ENCODE assay signal across 11 cellular contexts in genomic region chr17:46026045-46026814, GRCh38. TPM values are rescaled to one million over a fixed set of nuclear protein-coding genes. Genes with fewer than 3 reads are reported as not detected.
DNase-seq lines count a peak whose midpoint lies in the region; ATAC-seq, FAIRE-seq and TF ChIP-seq lines count a peak whose summit lies in the region.
"Had no signal": no experiment of that assay in that cellular context is flagged by ENCODE, and none has a peak within 500 bp of the region (broad histone marks: within the 10 kb centered on the region; RNA-seq: fewer than 3 reads in every experiment).

No MANE protein-coding gene starts in this region.

- CTCF ChIA-PET in CD8-positive, alpha-beta memory T cell (lab: Charles Lee): no interaction called here

- no peaks in the 10 kb centered on the region for H3K9me3 Mint-ChIP-seq in CD8-positive, alpha-beta memory T cell
- H3K9me3 Mint-ChIP-seq: T-helper 1 cell treated with Interleukin-12 subunit alpha and Interleukin-12 subunit beta and Interleukin-4 antibody, amounts not matched to agents 30 μg/mL and 1 μg/mL, for 36 hours had no signal

- no peak overlapping the region for H3K27ac ChIP-seq in CD8-positive, alpha-beta memory T cell (ENCODE audit: low read depth, low read length)
- peak overlapping the region; percentile 82 for H3K27ac ChIP-seq in SK-N-MC
- H3K27ac ChIP-seq in heart left ventricle: peak overlapping the region in 5 of 12 donors; percentile 8 to 80 (median 34)
- H3K27ac ChIP-seq in pancreas: peak overlapping the region in 3 of 4 donors; percentile 46 to 77 (median 65)

- H3K9ac ChIP-seq in SK-N-MC (ENCODE audit: insufficient read length): no peak overlapping the region

- H3K4me3 Mint-ChIP-seq in CD8-positive, alpha-beta memory T cell: no peak overlapping the region
- H3K4me3 Mint-ChIP-seq: T-helper 1 cell treated with Interleukin-12 subunit alpha and Interleukin-12 subunit beta and Interleukin-4 antibody, amounts not matched to agents 30 μg/mL and 1 μg/mL, for 36 hours had no signal

- peaks cover 21 to 35% (median 23%) of the 10 kb centered on the region in 3 donors for H3K4me1 Mint-ChIP-seq in CD8-positive, alpha-beta memory T cell

- peak overlapping the region; percentile 6 to 95 (median 57) for H3K27ac Mint-ChIP-seq in CD8-positive, alpha-beta memory T cell
- H3K27ac Mint-ChIP-seq: T-helper 1 cell treated with Interleukin-12 subunit alpha and Interleukin-12 subunit beta and Interleukin-4 antibody, amounts not matched to agents 30 μg/mL and 1 μg/mL, for 36 hours had no signal

- no peak for TF ChIP-seq POLR2A in heart left ventricle (IDR thresholded peaks at IDR 0.05)

- TF ChIP-seq CTCF in heart left ventricle (IDR thresholded peaks at IDR 0.05) (no peak), pancreas (IDR thresholded peaks at IDR 0.05) (no peak)

- ATAC-seq in heart left ventricle (peak in 3 of 4 donors; percentile 31 to 58 (median 31)), pancreas (peak in 2 of 4 donors; percentile 0 to 7), HG03135 (IDR thresholded peaks at IDR 0.05; ENCODE audit: unreplicated experiment) (no peak), GM21576 (IDR thresholded peaks at IDR 0.05; ENCODE audit: unreplicated experiment) (no peak)

- POLR2A ChIA-PET in CD8-positive, alpha-beta memory T cell (lab: Charles Lee): no interaction called here

- no peak overlapping the region for H3K4me3 ChIP-seq in CD8-positive, alpha-beta memory T cell (ENCODE audit: low read length)
- H3K4me3 ChIP-seq in SK-N-MC (no peak overlapping the region), heart left ventricle (no peak overlapping the region), pancreas (no peak overlapping the region)

- H3K36me3 ChIP-seq in CD8-positive, alpha-beta memory T cell (ENCODE audit: insufficient read depth, low read length): peaks cover 25% of the 10 kb centered on the region
- H3K36me3 ChIP-seq in SK-N-MC (ENCODE audit: insufficient read depth, low read length) (peaks cover 31% of the 10 kb centered on the region), heart left ventricle (peaks cover 0 to 69% (median 23%) of the 10 kb centered on the region in 9 donors), pancreas (peaks cover 0 to 2% (median under 1%) of the 10 kb centered on the region in 3 donors)

- H3K27me3 ChIP-seq in CD8-positive, alpha-beta memory T cell (ENCODE audit: insufficient read depth, low read length, poor library complexity, severe bottlenecking): no peaks in the 10 kb centered on the region
- H3K27me3 ChIP-seq in heart left ventricle (no peaks in the 10 kb centered on the region), pancreas (no peaks in the 10 kb centered on the region)

- H3K4me1 ChIP-seq in CD8-positive, alpha-beta memory T cell (ENCODE audit: insufficient read depth, low read length): peaks cover 4% of the 10 kb centered on the region
- H3K4me1 ChIP-seq in heart left ventricle (peaks cover 0 to 39% (median 15%) of the 10 kb centered on the region in 12 donors), pancreas (peaks cover 22 to 60% (median 49%) of the 10 kb centered on the region in 3 donors)

- peaks cover 0 to 45% (median 16%) of the 10 kb centered on the region in 3 donors for H3K36me3 Mint-ChIP-seq in CD8-positive, alpha-beta memory T cell

- H3K27me3 Mint-ChIP-seq in CD8-positive, alpha-beta memory T cell: no peaks in the 10 kb centered on the region

- WGBS in heart left ventricle, 4 donors: 85 to 92% (median 89%) methylated on average over 11 to 16 of the region's 16 CpGs
- WGBS in pancreas, 2 donors: 81 to 84% methylated on average over 16 of the region's 16 CpGs

- FAIRE-seq in pancreas (lab: Jason Lieb, UNC) (no peak), GM19239 (lab: Jason Lieb, UNC) (no peak)

- intact Hi-C loops in heart left ventricle (cut with DNase I) (loop anchor here in 1 of 10 donors (10.0 kb wide), 1 partner anchor 441 kb away; no protein-coding TSS in a partner anchor), pancreas (cut with DNase I) (no loop called here)

- DNase-seq in CD8-positive, alpha-beta memory T cell: no peak
- no peak for DNase-seq in SK-N-MC (ENCODE audit: low read depth, low spot score)
- peak in 3 of 5 donors; percentile 52 to 65 (median 59) for DNase-seq in heart left ventricle
- peak in 1 of 6 donors; percentile 53 for DNase-seq in pancreas
- no peak for DNase-seq in NCI-H1092 (lab: John Stamatoyannopoulos, UW)
- no peak for DNase-seq in GM19239 (ENCODE audit: insufficient read length, low spot score)
- DNase-seq: DMS 273 treated with DMSO at 0.1 percent for 48 hours, NCI-H748 treated with DMSO at 0.1 percent for 48 hours had no signal

- H3K9me3 ChIP-seq in CD8-positive, alpha-beta memory T cell (ENCODE audit: low read length): no peaks in the 10 kb centered on the region
- H3K9me3 ChIP-seq in SK-N-MC (ENCODE audit: low read depth, low read length) (no peaks in the 10 kb centered on the region), heart left ventricle (no peaks in the 10 kb centered on the region), pancreas (no peaks in the 10 kb centered on the region)

RNA-seq across cellular contexts. Expression of gene STH, which starts 27.2 kb away (rescaled TPM):
- total RNA-seq in CD8-positive, alpha-beta memory T cell: not detected
- not detected for polyA plus RNA-seq in CD8-positive, alpha-beta memory T cell
- total RNA-seq in heart left ventricle (under 1 TPM in 1 of 9 donors, not detected in 8; 0.56 TPM), pancreas (not detected)
- polyA plus RNA-seq in heart left ventricle (1 to 10 TPM in 1 of 2 donors, not detected in 1; 1.6 TPM), pancreas (not detected)

Comparison
In these comparisons a context has a peak if more than half of its experiments do, and no peak if none do; other contexts are left out.
1. DNase-seq: peak in heart left ventricle (3 of 5); none in CD8-positive, alpha-beta memory T cell (0 of 5), SK-N-MC (single experiment), NCI-H1092 (single experiment) and GM19239 (single experiment).
2. ATAC-seq: peak in heart left ventricle (3 of 4); none in HG03135 (single experiment) and GM21576 (single experiment).